In the genomic region with DNA sequence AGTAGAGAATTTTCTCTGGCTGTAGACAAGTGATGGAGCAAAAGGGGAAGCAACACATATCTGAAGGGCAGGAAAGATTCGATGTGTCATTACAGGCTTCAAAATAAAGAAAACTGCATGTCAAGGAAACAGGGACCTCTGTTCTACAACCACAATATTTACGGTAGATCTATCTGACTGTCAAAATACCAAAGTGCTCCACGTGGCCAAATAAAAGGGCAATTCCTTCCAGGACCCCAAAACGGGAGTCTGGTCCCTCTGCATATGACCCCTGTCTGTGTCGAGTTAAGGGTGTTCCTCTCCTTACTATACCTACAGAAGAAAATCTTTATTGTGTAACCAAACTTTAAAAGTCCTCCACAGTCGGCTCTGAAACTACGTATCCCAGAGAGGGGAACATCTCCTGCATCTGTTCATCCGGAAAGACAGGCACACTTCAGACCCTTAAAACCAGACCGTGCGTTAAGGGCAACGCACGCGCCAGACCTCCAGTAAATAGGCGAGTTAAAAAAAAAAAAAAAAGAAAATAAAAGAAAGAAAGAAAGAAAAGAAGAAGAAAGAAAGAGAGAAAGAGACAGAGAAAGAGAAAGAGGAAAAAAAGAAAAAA, we compare ENCODE assay signal across 1 cellular context.
TF ChIP-seq lines count a peak whose summit lies in the region.

No MANE protein-coding gene starts in this region.

TF ChIP-seq in WTC11, 78 proteins besides CTCF, POLR2A, EP300 and RAD21 (continued from another document):
- TF ChIP-seq, protein P1, sequence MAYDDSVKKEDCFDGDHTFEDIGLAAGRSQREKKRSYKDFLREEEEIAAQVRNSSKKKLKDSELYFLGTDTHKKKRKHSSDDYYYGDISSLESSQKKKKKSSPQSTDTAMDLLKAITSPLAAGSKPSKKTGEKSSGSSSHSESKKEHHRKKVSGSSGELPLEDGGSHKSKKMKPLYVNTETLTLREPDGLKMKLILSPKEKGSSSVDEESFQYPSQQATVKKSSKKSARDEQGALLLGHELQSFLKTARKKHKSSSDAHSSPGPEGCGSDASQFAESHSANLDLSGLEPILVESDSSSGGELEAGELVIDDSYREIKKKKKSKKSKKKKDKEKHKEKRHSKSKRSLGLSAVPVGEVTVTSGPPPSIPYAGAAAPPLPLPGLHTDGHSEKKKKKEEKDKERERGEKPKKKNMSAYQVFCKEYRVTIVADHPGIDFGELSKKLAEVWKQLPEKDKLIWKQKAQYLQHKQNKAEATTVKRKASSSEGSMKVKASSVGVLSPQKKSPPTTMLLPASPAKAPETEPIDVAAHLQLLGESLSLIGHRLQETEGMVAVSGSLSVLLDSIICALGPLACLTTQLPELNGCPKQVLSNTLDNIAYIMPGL (CRISPR knock-in tag; IDR thresholded peaks at IDR 0.05): no peak
